ENCODE assay signal across 14 cellular contexts in genomic region chr16:84216144-84216543, GRCh38. TPM values are rescaled to one million over a fixed set of nuclear protein-coding genes. Genes with fewer than 3 reads are reported as not detected.
"Had no signal": no experiment of that assay in that cellular context is flagged by ENCODE, and none has a peak within 500 bp of the region (broad histone marks: within the 10 kb centered on the region; RNA-seq: fewer than 3 reads in every experiment).

No MANE protein-coding gene starts in this region.

RNA-seq across cellular contexts. Expression of gene KCNG4, which starts 23.7 kb away (rescaled TPM):
- total RNA-seq: stomach, subcutaneous adipose tissue, suprapubic skin, temporal lobe, thoracic aorta, thyroid gland, transverse colon, upper lobe of left lung, upper lobe of right lung, ureter, urinary bladder, uterus, vagina had no signal
- polyA plus RNA-seq: stomach, thymus, urinary bladder had no signal

RNA-seq across cellular contexts. Expression of gene ADAD2, which starts 25.2 kb away (rescaled TPM):
- total RNA-seq: temporal lobe, thoracic aorta, vagina had no signal
